Comparison of ENCODE assay signal across 8 cellular contexts in the genomic region with DNA sequence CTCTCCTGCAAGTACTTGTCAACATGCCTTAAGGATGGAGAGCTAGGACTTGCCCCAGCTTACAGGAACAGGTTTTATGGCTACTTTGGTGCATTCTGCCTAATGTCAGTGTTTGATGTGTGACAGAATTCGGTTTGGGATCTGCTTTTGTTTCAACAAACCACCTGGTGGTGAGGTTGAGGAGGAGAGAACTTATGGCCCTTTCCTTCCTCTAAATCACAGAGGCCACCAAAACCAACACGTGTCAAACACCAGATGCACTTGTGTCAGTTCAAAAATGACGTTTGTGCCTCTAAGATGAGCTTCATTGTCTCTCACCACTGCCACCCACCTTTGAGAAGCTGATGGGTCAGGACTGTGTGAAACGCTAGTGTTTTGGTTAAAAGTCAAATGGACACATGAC.
A peak's percentile ranks its signal among the peaks of the same experiment; 100 is the strongest.
DNase-seq lines count a peak whose midpoint lies in the region; ATAC-seq and TF ChIP-seq lines count a peak whose summit lies in the region.

No MANE protein-coding gene starts in this region.

- H3K9ac ChIP-seq in HCT116 (ENCODE audit: low read length), result no peak overlapping the region

- CTCF ChIA-PET in HCT116 (lab: Charles Lee), result interaction anchor here (1.1 to 1.6 kb wide), 2 partner anchors 76 to 174 kb away, joined by 3 to 4 read pairs; no protein-coding TSS in a partner anchor
- CTCF ChIA-PET in MCF 10A (lab: Yijun Ruan, JAX), result interaction anchor here (0.7 to 2.2 kb wide), 4 partner anchors 13 to 86 kb away, joined by 3 to 15 read pairs (median 4); a partner anchor contains a TSS

- BruUV-seq in HCT116 (replicated peaks; lab: Mats Ljungman, UMichigan) (no TSS peak), MCF 10A (replicated peaks; lab: Mats Ljungman, UMichigan) (no TSS peak)

- H3K79me2 ChIP-seq in HCT116 (ENCODE audit: insufficient read depth, low read length), result peaks cover 81% of the 10 kb centered on the region

- POLR2A ChIA-PET in HCT116 (lab: Charles Lee) (no interaction called here), MCF 10A (lab: Yijun Ruan, JAX) (interaction anchor here (0.9 to 1.4 kb wide), 4 partner anchors 12 to 83 kb away, joined by 3 to 9 read pairs (median 4); a partner anchor contains a TSS)

- H4K20me1 ChIP-seq in HCT116 (ENCODE audit: insufficient read depth), result no peaks in the 10 kb centered on the region

- H3K9me2 ChIP-seq in HCT116 (ENCODE audit: insufficient read depth), result no peaks in the 10 kb centered on the region

- TF ChIP-seq RAD21 in HCT116 (IDR thresholded peaks at IDR 0.05; ENCODE audit: low read depth), result no peak

- peaks cover 3 to 17% of the 10 kb centered on the region in 2 experiments; a peak in 3 of 4 replicates for H3K4me1 ChIP-seq in HCT116 (ENCODE audit: control insufficient read depth in 1 of 2, insufficient read depth in 2 of 2, low read length in 2 of 2)
- no peaks in the 10 kb centered on the region for H3K4me1 ChIP-seq in breast epithelium

- intact Hi-C loops in HCT116 (cut with micrococcal nuclease), result no loop called here
- intact Hi-C loops in MCF 10A (cut with micrococcal nuclease), result no loop called here
- intact Hi-C loops in breast epithelium (cut with DNase I; ENCODE audit: low total_unique reads), result no loop called here

- peaks cover 46 to 54% of the 10 kb centered on the region in 2 donors for H3K4me1 Mint-ChIP-seq in natural killer cell treated with Interleukin-12 subunit alpha and Interleukin-12 subunit beta and Interleukin-15 and Interleukin-18, amount 100 ng/mL, for 72 hours (ENCODE audit: low read depth in 2 of 2)
- H3K4me1 Mint-ChIP-seq in MCF 10A (ENCODE audit: insufficient read depth, unreplicated experiment), result peaks cover 20% of the 10 kb centered on the region

- TF ChIP-seq CTCF in HCT116 (IDR thresholded peaks at IDR 0.05 in 2 of 3, conservative IDR thresholded peaks at IDR 0.05 in 1 of 3; ENCODE audit: borderline replicate concordance in 1 of 3, insufficient read depth in 1 of 3, low read depth in 2 of 3, low read length in 2 of 3) (peak in 1 of 3 experiments; percentile 20; a peak in 1 of 6 replicates), MCF 10A (IDR thresholded peaks at IDR 0.05; ENCODE audit: unreplicated experiment) (no peak), breast epithelium (IDR thresholded peaks at IDR 0.05) (no peak)

- no peaks in the 10 kb centered on the region for H3K9me3 Mint-ChIP-seq in natural killer cell treated with Interleukin-12 subunit alpha and Interleukin-12 subunit beta and Interleukin-15 and Interleukin-18, amount 100 ng/mL, for 72 hours
- no peaks in the 10 kb centered on the region for H3K9me3 Mint-ChIP-seq in MCF 10A (ENCODE audit: unreplicated experiment)

- H3K27ac Mint-ChIP-seq in natural killer cell treated with Interleukin-12 subunit alpha and Interleukin-12 subunit beta and Interleukin-15 and Interleukin-18, amount 100 ng/mL, for 72 hours, result peak overlapping the region; percentile 34 to 47
- no peak overlapping the region for H3K27ac Mint-ChIP-seq in MCF 10A (ENCODE audit: low read depth, unreplicated experiment)

- ATAC-seq in GM18867 (IDR thresholded peaks at IDR 0.05; ENCODE audit: unreplicated experiment) (peak; percentile 77), HCT116 (peak; percentile 38; the same call in 1 of the 2 replicates)
- peak; percentile 38 to 60 for ATAC-seq in natural killer cell treated with Interleukin-12 subunit alpha and Interleukin-12 subunit beta and Interleukin-15 and Interleukin-18, amount 100 ng/mL, for 72 hours

- no peak overlapping the region for H3K27ac ChIP-seq in HCT116 (ENCODE audit: low read depth, low read length)
- peak overlapping the region; percentile 34 for H3K27ac ChIP-seq in KOPT-K1 (ENCODE audit: low read depth, low read length, poor library complexity, severe bottlenecking)
- no peak overlapping the region for H3K27ac ChIP-seq in breast epithelium

- H3K9me3 ChIP-seq in HCT116 (ENCODE audit: control insufficient read depth in 1 of 2, insufficient read depth in 1 of 2, low read depth in 1 of 2, low read length in 2 of 2) (no peaks in the 10 kb centered on the region), KOPT-K1 (ENCODE audit: insufficient read depth, low read length, poor library complexity, severe bottlenecking) (no peaks in the 10 kb centered on the region), breast epithelium (no peaks in the 10 kb centered on the region)

- no peaks in the 10 kb centered on the region for H3K27me3 ChIP-seq in HCT116 (ENCODE audit: insufficient read depth, low read length)
- H3K27me3 ChIP-seq in breast epithelium, result no peaks in the 10 kb centered on the region

- H3K4me2 ChIP-seq in HCT116 (ENCODE audit: low read length), result no peak overlapping the region

- no peaks in the 10 kb centered on the region for H3K27me3 Mint-ChIP-seq in natural killer cell treated with Interleukin-12 subunit alpha and Interleukin-12 subunit beta and Interleukin-15 and Interleukin-18, amount 100 ng/mL, for 72 hours
- no peaks in the 10 kb centered on the region for H3K27me3 Mint-ChIP-seq in MCF 10A (ENCODE audit: insufficient read depth, unreplicated experiment)

- DNase-seq in HCT116 (ENCODE audit: low read depth, low spot score) (no peak), iPS-NIHi7 (ENCODE audit: extremely low spot score) (no peak), MCF 10A (ENCODE audit: unreplicated experiment) (no peak), epidermal melanocyte (ENCODE audit: insufficient read length, low spot score) (no peak), breast epithelium (ENCODE audit: low spot score in 2 of 2) (no peak)
- DNase-seq in natural killer cell treated with Interleukin-12 subunit alpha and Interleukin-12 subunit beta and Interleukin-15 and Interleukin-18, amount 100 ng/mL, for 72 hours (ENCODE audit: low spot score), result no peak

- H3K4me3 ChIP-seq in HCT116 (replicated peaks in 1 of 2; ENCODE audit: low read depth in 1 of 2, low read length in 2 of 2), result no peak overlapping the region
- no peak overlapping the region for H3K4me3 ChIP-seq in breast epithelium

- RAD21 ChIA-PET in HCT116 (lab: Charles Lee; ENCODE audit: low non-redundant PET in 1 of 2, low total read pairs in 2 of 2, uncharacterized antibody in 2 of 2, unreplicated experiment in 2 of 2), result no interaction called here

- TF ChIP-seq POLR2A in HCT116 (IDR thresholded peaks at IDR 0.05; ENCODE audit: borderline replicate concordance, extremely low read depth, insufficient read depth, insufficient read length) (no peak), breast epithelium (IDR thresholded peaks at IDR 0.05) (no peak)

- peak overlapping the region; percentile 20 for H3K4me3 Mint-ChIP-seq in natural killer cell treated with Interleukin-12 subunit alpha and Interleukin-12 subunit beta and Interleukin-15 and Interleukin-18, amount 100 ng/mL, for 72 hours
- no peak overlapping the region for H3K4me3 Mint-ChIP-seq in MCF 10A (ENCODE audit: unreplicated experiment)

- H3K36me3 Mint-ChIP-seq in natural killer cell treated with Interleukin-12 subunit alpha and Interleukin-12 subunit beta and Interleukin-15 and Interleukin-18, amount 100 ng/mL, for 72 hours, result no peaks in the 10 kb centered on the region
- H3K36me3 Mint-ChIP-seq in MCF 10A (ENCODE audit: insufficient read depth, unreplicated experiment), result peaks cover 11% of the 10 kb centered on the region

- no peak overlapping the region for H2AFZ ChIP-seq in HCT116 (ENCODE audit: low read depth, low read length, poor library complexity, severe bottlenecking)

- H3K36me3 ChIP-seq in HCT116 (ENCODE audit: control insufficient read depth in 1 of 2, insufficient read depth in 2 of 2, low read length in 2 of 2), result no peaks in the 10 kb centered on the region; a peak in 1 of 4 replicates
- H3K36me3 ChIP-seq in KOPT-K1 (ENCODE audit: insufficient read depth, low read length), result no peaks in the 10 kb centered on the region
- H3K36me3 ChIP-seq in breast epithelium, result no peaks in the 10 kb centered on the region

TF ChIP-seq in HCT116, 20 proteins besides CTCF, POLR2A, EP300 and RAD21:
- TF ChIP-seq YY1 (IDR thresholded peaks at IDR 0.05; ENCODE audit: extremely low read depth, insufficient replicate concordance, low read depth, low read length) (no peak), POLR2AphosphoS5 (IDR thresholded peaks at IDR 0.05; ENCODE audit: low read depth, low read length) (no peak), CEBPB (IDR thresholded peaks at IDR 0.05; ENCODE audit: low read depth) (no peak), EGR1 (IDR thresholded peaks at IDR 0.05; ENCODE audit: low read depth) (no peak), EZH2 (IDR thresholded peaks at IDR 0.05) (no peak), SIN3A (IDR thresholded peaks at IDR 0.05; ENCODE audit: low read depth) (no peak)
- TF ChIP-seq, protein P1, sequence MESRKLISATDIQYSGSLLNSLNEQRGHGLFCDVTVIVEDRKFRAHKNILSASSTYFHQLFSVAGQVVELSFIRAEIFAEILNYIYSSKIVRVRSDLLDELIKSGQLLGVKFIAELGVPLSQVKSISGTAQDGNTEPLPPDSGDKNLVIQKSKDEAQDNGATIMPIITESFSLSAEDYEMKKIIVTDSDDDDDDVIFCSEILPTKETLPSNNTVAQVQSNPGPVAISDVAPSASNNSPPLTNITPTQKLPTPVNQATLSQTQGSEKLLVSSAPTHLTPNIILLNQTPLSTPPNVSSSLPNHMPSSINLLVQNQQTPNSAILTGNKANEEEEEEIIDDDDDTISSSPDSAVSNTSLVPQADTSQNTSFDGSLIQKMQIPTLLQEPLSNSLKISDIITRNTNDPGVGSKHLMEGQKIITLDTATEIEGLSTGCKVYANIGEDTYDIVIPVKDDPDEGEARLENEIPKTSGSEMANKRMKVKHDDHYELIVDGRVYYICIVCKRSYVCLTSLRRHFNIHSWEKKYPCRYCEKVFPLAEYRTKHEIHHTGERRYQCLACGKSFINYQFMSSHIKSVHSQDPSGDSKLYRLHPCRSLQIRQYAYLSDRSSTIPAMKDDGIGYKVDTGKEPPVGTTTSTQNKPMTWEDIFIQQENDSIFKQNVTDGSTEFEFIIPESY (IDR thresholded peaks at IDR 0.05; ENCODE audit: extremely low read depth, insufficient replicate concordance, low read length), result no peak
